14 cellular contexts compared by ENCODE assay signal in the genomic region with DNA sequence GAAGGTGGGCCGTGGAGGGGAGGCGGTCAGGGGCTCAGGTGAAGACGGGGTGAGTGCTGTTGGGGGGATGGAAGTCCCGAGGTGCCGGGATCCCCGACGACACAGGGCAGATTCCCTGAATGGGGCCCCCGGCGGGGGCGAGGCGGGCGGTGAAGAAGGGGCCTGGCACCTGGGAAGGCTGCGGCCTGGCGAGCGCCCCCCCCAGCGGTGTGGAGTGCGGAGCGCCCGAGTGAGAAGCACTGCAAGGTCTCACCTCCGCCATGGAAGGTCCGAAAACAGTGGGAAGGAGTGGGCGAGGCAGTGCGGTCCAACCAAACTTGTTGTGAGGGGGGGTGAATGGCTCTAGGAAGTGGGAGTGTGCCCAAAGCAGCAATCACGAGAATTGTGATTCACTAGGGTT. TPM values are rescaled to one million over a fixed set of nuclear protein-coding genes. Genes with fewer than 3 reads are reported as not detected.
"Had no signal": no experiment of that assay in that cellular context is flagged by ENCODE, and none has a peak within 500 bp of the region (broad histone marks: within the 10 kb centered on the region; RNA-seq: fewer than 3 reads in every experiment).

No MANE protein-coding gene starts in this region.

RNA-seq across cellular contexts. Expression of gene GAGE13, which starts 10.1 kb away (rescaled TPM):
- total RNA-seq: activated B cell treated with CpG ODN at 0.5 μM for 24 hours; activated CD8-positive, alpha-beta T cell treated with anti-CD3 and anti-CD28 coated beads for 36 hours; activated naive CD4-positive, alpha-beta T cell treated with anti-CD3 and anti-CD28 coated beads for 36 hours; activated T-cell treated with anti-CD3 and anti-CD28 coated beads, Interleukin-2, amount 50 U/mL, for 4 hours; activated T-helper 1 cell treated with anti-CD3 and anti-CD28 coated beads, Interleukin-12 subunit alpha, Interleukin-12 subunit beta, Interleukin-2, Interleukin-4 antibody, amounts not matched to agents 30 ng/mL and 10 ng/mL and 1 ng/mL, durations not matched to agents 14 hours and 24 hours and 36 hours; ascending aorta; LHCN-M2; M059J; PC-3; Peyer's patch; SJSA1; T-cell; T-helper 17 cell had no signal
- polyA plus RNA-seq: SK-N-SH had no signal

RNA-seq across cellular contexts. Expression of gene GAGE12J, which starts 19.6 kb away (rescaled TPM):
- total RNA-seq: activated B cell treated with CpG ODN at 0.5 μM for 24 hours; activated CD8-positive, alpha-beta T cell treated with anti-CD3 and anti-CD28 coated beads for 36 hours; activated naive CD4-positive, alpha-beta T cell treated with anti-CD3 and anti-CD28 coated beads for 36 hours; activated T-cell treated with anti-CD3 and anti-CD28 coated beads, Interleukin-2, amount 50 U/mL, for 4 hours; activated T-helper 1 cell treated with anti-CD3 and anti-CD28 coated beads, Interleukin-12 subunit alpha, Interleukin-12 subunit beta, Interleukin-2, Interleukin-4 antibody, amounts not matched to agents 30 ng/mL and 10 ng/mL and 1 ng/mL, durations not matched to agents 14 hours and 24 hours and 36 hours; ascending aorta; LHCN-M2; M059J; PC-3; Peyer's patch; SJSA1; T-cell; T-helper 17 cell had no signal
- polyA plus RNA-seq: SK-N-SH had no signal

RNA-seq across cellular contexts. Expression of gene GAGE10, which starts 38.0 kb away (rescaled TPM):
- total RNA-seq: activated B cell treated with CpG ODN at 0.5 μM for 24 hours; activated CD8-positive, alpha-beta T cell treated with anti-CD3 and anti-CD28 coated beads for 36 hours; activated naive CD4-positive, alpha-beta T cell treated with anti-CD3 and anti-CD28 coated beads for 36 hours; activated T-cell treated with anti-CD3 and anti-CD28 coated beads, Interleukin-2, amount 50 U/mL, for 4 hours; activated T-helper 1 cell treated with anti-CD3 and anti-CD28 coated beads, Interleukin-12 subunit alpha, Interleukin-12 subunit beta, Interleukin-2, Interleukin-4 antibody, amounts not matched to agents 30 ng/mL and 10 ng/mL and 1 ng/mL, durations not matched to agents 14 hours and 24 hours and 36 hours; ascending aorta; LHCN-M2; M059J; PC-3; Peyer's patch; SJSA1; T-helper 17 cell had no signal
- polyA plus RNA-seq: SK-N-SH had no signal
